6 cellular contexts compared by ENCODE assay signal in the genomic region with DNA sequence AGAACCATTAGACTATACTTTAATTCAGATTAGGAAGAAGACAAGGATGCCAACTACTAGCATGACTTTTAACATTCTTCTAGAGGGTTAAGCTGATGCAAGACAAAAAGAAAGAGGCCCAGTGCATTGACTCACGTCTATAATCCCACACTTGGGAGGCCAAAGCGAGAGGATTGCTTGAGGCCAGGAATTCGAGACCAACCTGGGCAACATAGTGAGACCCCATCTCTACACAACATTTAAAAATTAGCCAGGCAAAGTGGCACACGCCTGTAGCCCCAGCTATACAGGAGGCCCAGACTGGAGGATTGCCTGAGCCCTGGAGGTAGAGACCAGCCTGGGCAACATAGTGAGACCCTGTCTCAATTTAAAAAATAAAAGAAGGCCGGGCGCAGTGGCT.
"Had no signal": no experiment of that assay in that cellular context is flagged by ENCODE, and none has a peak within 500 bp of the region (broad histone marks: within the 10 kb centered on the region; RNA-seq: fewer than 3 reads in every experiment).

No MANE protein-coding gene starts in this region.

- FAIRE-seq: GM12878, GM12891, GM12892, GM19239 had no signal

- H3K4me3 ChIP-seq: GM12878 had no signal

- ATAC-seq: GM12878 had no signal

- DNase-seq: GDM1, GF-D8 had no signal
